ENCODE assay signal across 35 cellular contexts in genomic region chr18:37507239-37507638, GRCh38. TPM values are rescaled to one million over a fixed set of nuclear protein-coding genes. Genes with fewer than 3 reads are reported as not detected.
"Had no signal": no experiment of that assay in that cellular context is flagged by ENCODE, and none has a peak within 500 bp of the region (broad histone marks: within the 10 kb centered on the region; RNA-seq: fewer than 3 reads in every experiment).

No MANE protein-coding gene starts in this region.

- DNase-seq: activated B cell treated with CpG ODN at 0.5 μM for 24 hours; activated CD4-positive, alpha-beta memory T cell treated with anti-CD3 and anti-CD28 coated beads for 36 hours; activated CD4-positive, alpha-beta T cell treated with anti-CD3 and anti-CD28 coated beads for 36 hours; activated CD4-positive, alpha-beta T cell treated with anti-CD3 and anti-CD28 coated beads, Interleukin-2, amount 10 ng/mL, durations not matched to agents 24 days and 14 days; activated CD8-positive, alpha-beta memory T cell treated with anti-CD3 and anti-CD28 coated beads, Interleukin-2, amount 10 ng/mL, durations not matched to agents 7 days and 5 days; activated CD8-positive, alpha-beta memory T cell treated with anti-CD3 and anti-CD28 coated beads, Interleukin-2, amount 50 U/mL, for 4 hours; activated CD8-positive, alpha-beta T cell treated with anti-CD3 and anti-CD28 coated beads, Interleukin-2, amount 10 ng/mL, durations not matched to agents 7 days and 5 days; activated effector memory CD4-positive, alpha-beta T cell treated with anti-CD3 and anti-CD28 coated beads, Interleukin-2, amount 50 U/mL, for 16 hours; activated naive CD4-positive, alpha-beta T cell; activated naive CD4-positive, alpha-beta T cell treated with anti-CD3 and anti-CD28 coated beads, Interleukin-2, amount 10 ng/mL, durations not matched to agents 7 days and 5 days; activated naive CD8-positive, alpha-beta T cell treated with anti-CD3 and anti-CD28 coated beads, Interleukin-2, amount 10 ng/mL, durations not matched to agents 7 days and 5 days; activated T-cell treated with anti-CD3 and anti-CD28 coated beads, Interleukin-2, amount 50 U/mL, for 1 hour; activated T-cell treated with anti-CD3 and anti-CD28 coated beads, Interleukin-2, amount 50 U/mL, for 48 hours; cortex of kidney; dermis blood vessel endothelial cell; effector CD4-positive, alpha-beta T cell; effector memory CD8-positive, alpha-beta T cell; erythroblast; foreskin keratinocyte; gastrocnemius medialis; glutamatergic neuron; heart left ventricle; T-helper 1 cell; T-helper 17 cell; T1000; WERI-Rb-1 had no signal

- H3K27me3 ChIP-seq: ascending aorta, breast epithelium, foreskin keratinocyte, gastrocnemius medialis had no signal

- FAIRE-seq: colon had no signal

- H3K4me3 ChIP-seq: ascending aorta, breast epithelium, esophagus muscularis mucosa, gastrocnemius medialis, heart left ventricle had no signal

- H3K9me3 ChIP-seq: ascending aorta, gastrocnemius medialis had no signal

- H3K36me3 ChIP-seq: ascending aorta, breast epithelium, esophagus muscularis mucosa, gastrocnemius medialis, heart left ventricle, WERI-Rb-1 had no signal

- H3K4me1 ChIP-seq: ascending aorta, breast epithelium, foreskin keratinocyte, gastrocnemius medialis, heart left ventricle had no signal

- ATAC-seq: activated CD4-positive, alpha-beta T cell treated with anti-CD3 and anti-CD28 coated beads for 36 hours; activated CD4-positive, CD25-positive, alpha-beta regulatory T cell treated with anti-CD3 and anti-CD28 coated beads, Interleukin-2, amount 50 U/mL, for 24 hours; activated CD8-positive, alpha-beta memory T cell treated with anti-CD3 and anti-CD28 coated beads, Interleukin-2, amount 10 ng/mL, durations not matched to agents 7 days and 5 days; activated CD8-positive, alpha-beta T cell treated with anti-CD3 and anti-CD28 coated beads, Interleukin-2, amount 10 ng/mL, durations not matched to agents 7 days and 5 days; activated naive CD4-positive, alpha-beta T cell treated with anti-CD3 and anti-CD28 coated beads, Interleukin-2, amount 50 U/mL, for 72 hours; effector memory CD8-positive, alpha-beta T cell; foreskin keratinocyte; gastrocnemius medialis; heart left ventricle; T-helper 17 cell had no signal

- H3K27ac ChIP-seq: ascending aorta, breast epithelium, esophagus muscularis mucosa, foreskin keratinocyte, gastrocnemius medialis, heart left ventricle, WERI-Rb-1 had no signal

RNA-seq across cellular contexts. Expression of gene CELF4, which starts 58.4 kb away (rescaled TPM):
- total RNA-seq: activated B cell treated with CpG ODN at 0.5 μM for 24 hours; activated CD4-positive, alpha-beta memory T cell treated with anti-CD3 and anti-CD28 coated beads for 36 hours; activated CD4-positive, alpha-beta T cell treated with anti-CD3 and anti-CD28 coated beads for 36 hours; activated CD4-positive, alpha-beta T cell treated with anti-CD3 and anti-CD28 coated beads, Interleukin-2, amount 10 ng/mL, durations not matched to agents 24 days and 14 days; activated CD8-positive, alpha-beta memory T cell treated with anti-CD3 and anti-CD28 coated beads for 36 hours; activated CD8-positive, alpha-beta memory T cell treated with anti-CD3 and anti-CD28 coated beads, Interleukin-2, amount 10 ng/mL, durations not matched to agents 7 days and 5 days; activated CD8-positive, alpha-beta T cell treated with anti-CD3 and anti-CD28 coated beads, Interleukin-2, amount 10 ng/mL, durations not matched to agents 7 days and 5 days; activated naive CD4-positive, alpha-beta T cell treated with anti-CD3 and anti-CD28 coated beads, Interleukin-2, amount 50 U/mL, for 72 hours; activated naive CD8-positive, alpha-beta T cell treated with anti-CD3 and anti-CD28 coated beads, Interleukin-2, amount 10 ng/mL, durations not matched to agents 7 days and 5 days; activated T-helper 1 cell treated with anti-CD3 and anti-CD28 coated beads, Interleukin-12 subunit alpha, Interleukin-12 subunit beta, Interleukin-2, Interleukin-4 antibody, amounts not matched to agents 30 ng/mL and 10 ng/mL and 1 ng/mL, durations not matched to agents 14 hours and 24 hours and 36 hours; activated T-helper 2 cell treated with anti-CD3 and anti-CD28 coated beads, Interferon-gamma antibody, Interleukin-2, Interleukin-4, amounts not matched to agents 10 μg/mL and 5 μg/mL and 100 μg/mL, durations not matched to agents 14 hours and 24 hours and 36 hours; ascending aorta; dermis blood vessel endothelial cell; foreskin keratinocyte; gastrocnemius medialis; T-helper 17 cell had no signal
- polyA plus RNA-seq: foreskin keratinocyte had no signal
